Comparison of ENCODE assay signal across 1 cellular context in genomic region chr19:56118666-56119584, GRCh38.
TF ChIP-seq lines count a peak whose summit lies in the region.

No MANE protein-coding gene starts in this region.

TF ChIP-seq in IMR-90, 13 proteins besides CTCF, POLR2A, EP300 and RAD21 (continued from another document):
- TF ChIP-seq ELK1 (IDR thresholded peaks at IDR 0.05; ENCODE audit: borderline replicate concordance, low read depth, low read length) (no peak), RCOR1 (IDR thresholded peaks at IDR 0.05; ENCODE audit: insufficient replicate concordance, low read length) (no peak), RFX5 (IDR thresholded peaks at IDR 0.05; ENCODE audit: low read depth, low read length) (no peak)
